ENCODE assay signal across 21 cellular contexts in genomic region chr6:106118835-106119443, GRCh38. TPM values are rescaled to one million over a fixed set of nuclear protein-coding genes. Genes with fewer than 3 reads are reported as not detected.
A peak's percentile ranks its signal among the peaks of the same experiment; 100 is the strongest.
DNase-seq lines count a peak whose midpoint lies in the region; ATAC-seq, FAIRE-seq and TF ChIP-seq lines count a peak whose summit lies in the region.
"Had no signal": no experiment of that assay in that cellular context is flagged by ENCODE, and none has a peak within 500 bp of the region (broad histone marks: within the 10 kb centered on the region; RNA-seq: fewer than 3 reads in every experiment).

No MANE protein-coding gene starts in this region.

- H3K27ac ChIP-seq in K562 (ENCODE audit: extremely low read depth, low read depth, low read length) (no peak overlapping the region), GM23248 (no peak overlapping the region), A673 (ENCODE audit: low read depth, low read length, poor library complexity, severe bottlenecking) (no peak overlapping the region)
- H3K27ac ChIP-seq: heart right ventricle, psoas muscle, VCaP had no signal

- no peaks in the 10 kb centered on the region for H3K9me1 ChIP-seq in K562 (ENCODE audit: control insufficient read depth, insufficient read depth, low read length)

- no peaks in the 10 kb centered on the region for H3K27me3 Mint-ChIP-seq in activated CD4-positive, alpha-beta T cell treated with anti-CD3 and anti-CD28 coated beads, Interleukin-2, amount 10 ng/mL, durations not matched to agents 24 days and 14 days
- H3K27me3 Mint-ChIP-seq in progenitor cell of endocrine pancreas, result peaks cover 9% of the 10 kb centered on the region

- no peaks in the 10 kb centered on the region for H3K9me2 ChIP-seq in GM23248 (ENCODE audit: insufficient read depth)

- no TSS peak for BruUV-seq in K562 (replicated peaks; lab: Mats Ljungman, UMichigan)
- no TSS peak for BruUV-seq in A673 (replicated peaks; lab: Mats Ljungman, UMichigan)

- H3K4me2 ChIP-seq in K562 (ENCODE audit: insufficient read depth, low read length) (no peak overlapping the region), GM23248 (ENCODE audit: unreplicated experiment) (no peak overlapping the region)

- H3K27me3 ChIP-seq in K562 (ENCODE audit: control insufficient read depth in 2 of 2, insufficient read depth in 2 of 2, low read length in 2 of 2) (no peaks in the 10 kb centered on the region), GM23248 (replicated peaks; ENCODE audit: insufficient read depth) (no peaks in the 10 kb centered on the region), A673 (replicated peaks; ENCODE audit: insufficient read depth, low read depth, low read length, poor library complexity) (no peaks in the 10 kb centered on the region)

- no peaks in the 10 kb centered on the region for H3F3A ChIP-seq in GM23248 (ENCODE audit: insufficient read depth)

- no peak for TF ChIP-seq POLR2A in K562 (conservative IDR thresholded peaks at IDR 0.05)

- ATAC-seq in K562, result no peak
- ATAC-seq: heart right ventricle, psoas muscle had no signal

- POLR2A ChIA-PET in K562 (lab: Yijun Ruan, JAX) (interaction anchor here (0.7 to 1.1 kb wide), 2 partner anchors 67 to 219 kb away, joined by 3 to 4 read pairs; no protein-coding TSS in a partner anchor), A673 (lab: Charles Lee; ENCODE audit: low non-redundant PET) (no interaction called here)

- WGBS in K562 (ENCODE audit: insufficient coverage, low coverage, missing lambda C conversion rate), result 28% methylated on average over 3 of the region's 3 CpGs
- WGBS in GM23248 (ENCODE audit: low coverage in 1 of 2, low lambda C conversion rate in 2 of 2, missing lambda C conversion rate in 2 of 2), 2 experiments, result 94 to 96% methylated on average over 3 of the region's 3 CpGs

- peaks cover 69% of the 10 kb centered on the region for H3K4me1 Mint-ChIP-seq in activated CD4-positive, alpha-beta T cell treated with anti-CD3 and anti-CD28 coated beads, Interleukin-2, amount 10 ng/mL, durations not matched to agents 24 days and 14 days
- H3K4me1 Mint-ChIP-seq in progenitor cell of endocrine pancreas (ENCODE audit: low read depth), result peaks cover 12% of the 10 kb centered on the region

- no peaks in the 10 kb centered on the region for H3K36me3 ChIP-seq in K562 (ENCODE audit: control insufficient read depth, insufficient read depth, low read length)
- H3K36me3 ChIP-seq in GM23248 (ENCODE audit: low read depth), result no peaks in the 10 kb centered on the region
- H3K36me3 ChIP-seq in A673 (ENCODE audit: insufficient read depth, low read length, poor library complexity, severe bottlenecking), result no peaks in the 10 kb centered on the region
- H3K36me3 ChIP-seq: heart right ventricle had no signal

- no peaks in the 10 kb centered on the region for H3K79me2 ChIP-seq in K562 (ENCODE audit: control insufficient read depth, insufficient read depth, low read length)
- no peaks in the 10 kb centered on the region for H3K79me2 ChIP-seq in GM23248 (ENCODE audit: insufficient read depth)

- H2AFZ ChIP-seq in K562 (ENCODE audit: low read depth, low read length), result peak overlapping the region; percentile 29; the same call in 1 of the 2 replicates
- no peak overlapping the region for H2AFZ ChIP-seq in GM23248

- H3K9me3 ChIP-seq in K562 (replicated peaks; ENCODE audit: control insufficient read depth, insufficient read depth, low read depth, low read length), result no peaks in the 10 kb centered on the region
- no peaks in the 10 kb centered on the region for H3K9me3 ChIP-seq in GM23248 (ENCODE audit: low read depth)
- H3K9me3 ChIP-seq in A673 (ENCODE audit: low read depth, low read length, poor library complexity, severe bottlenecking), result no peaks in the 10 kb centered on the region
- H3K9me3 ChIP-seq: heart right ventricle, psoas muscle had no signal

- H3K9ac ChIP-seq in K562 (ENCODE audit: insufficient read depth in 1 of 2, low read depth in 2 of 2, low read length in 2 of 2) (no peak overlapping the region), GM23248 (no peak overlapping the region)

- no peak for TF ChIP-seq EP300 in K562 (IDR thresholded peaks at IDR 0.05; ENCODE audit: low read length)

- CTCF ChIA-PET in K562 (lab: Yijun Ruan, JAX; ENCODE audit: low intra/inter-chr PET ratio) (no interaction called here), A673 (lab: Charles Lee) (no interaction called here)

- H3K4me3 ChIP-seq in K562, result no peak overlapping the region
- no peak overlapping the region for H3K4me3 ChIP-seq in GM23248
- H3K4me3 ChIP-seq in A673 (ENCODE audit: low read depth, low read length, poor library complexity, severe bottlenecking), result no peak overlapping the region
- H3K4me3 ChIP-seq: heart right ventricle, psoas muscle had no signal

- intact Hi-C loops in activated CD4-positive, alpha-beta T cell treated with anti-CD3 and anti-CD28 coated beads, Interleukin-2, amount 10 ng/mL, durations not matched to agents 24 days and 14 days (cut with micrococcal nuclease), result no loop called here
- intact Hi-C loops in K562 (cut with micrococcal nuclease), result no loop called here
- intact Hi-C loops in A673 (cut with micrococcal nuclease; ENCODE audit: unreplicated experiment), result no loop called here

- DNase-seq in activated CD4-positive, alpha-beta T cell treated with anti-CD3 and anti-CD28 coated beads, Interleukin-2, amount 10 ng/mL, durations not matched to agents 24 days and 14 days, result peak; percentile 73
- no peak for DNase-seq in activated CD4-positive, alpha-beta T cell treated with anti-CD3 and anti-CD28 coated beads for 4 hours
- DNase-seq in MV-4-11 (lab: John Stamatoyannopoulos, UW) (peak; percentile 70), K562 (ENCODE audit: extremely low read depth in 1 of 4, low spot score in 3 of 4) (no peak), progenitor cell of endocrine pancreas (ENCODE audit: low spot score, unreplicated experiment) (no peak), kidney tubule cell (ENCODE audit: low spot score) (no peak), GM23248 (no peak), A673 (ENCODE audit: low spot score) (no peak)
- DNase-seq: activated gamma-delta T cell; anterior cingulate cortex; C1 segment of cervical spinal cord; cerebellar nuclear complex; effector CD4-positive, alpha-beta T cell; heart right ventricle; NCI-H187; NCI-H446; psoas muscle; small intestine; stimulated activated CD8-positive, alpha-beta memory T cell treated with anti-CD3 and anti-CD28 coated beads, Interleukin-4, amount 100 ng/mL, for 48 hours had no signal

- H3K4me1 ChIP-seq in K562 (replicated peaks in 1 of 2; ENCODE audit: control insufficient read depth in 2 of 2, insufficient read depth in 2 of 2, low read length in 2 of 2), result no peaks in the 10 kb centered on the region; a peak in 1 of 5 replicates
- no peaks in the 10 kb centered on the region; the same call in 1 of the 2 replicates for H3K4me1 ChIP-seq in GM23248 (ENCODE audit: insufficient read depth)
- H3K4me1 ChIP-seq in A673 (ENCODE audit: insufficient read depth, low read length, poor library complexity, severe bottlenecking), result no peaks in the 10 kb centered on the region
- H3K4me1 ChIP-seq: psoas muscle had no signal

- FAIRE-seq in K562 (lab: Jason Lieb, UNC), result no peak
- FAIRE-seq: A204.1, small intestine had no signal

- peaks cover 3% of the 10 kb centered on the region for H3K36me3 Mint-ChIP-seq in activated CD4-positive, alpha-beta T cell treated with anti-CD3 and anti-CD28 coated beads, Interleukin-2, amount 10 ng/mL, durations not matched to agents 24 days and 14 days (ENCODE audit: low read depth)
- H3K36me3 Mint-ChIP-seq in progenitor cell of endocrine pancreas (ENCODE audit: insufficient read depth), result no peaks in the 10 kb centered on the region

- TF ChIP-seq RAD21 in K562 (CRISPR knock-in tag; conservative IDR thresholded peaks at IDR 0.05 in 1 of 2, IDR thresholded peaks at IDR 0.05 in 1 of 2), result no peak

- TF ChIP-seq CTCF in K562 (IDR thresholded peaks at IDR 0.05 in 2 of 3, conservative IDR thresholded peaks at IDR 0.05 in 1 of 3; ENCODE audit: insufficient read depth in 2 of 3, low read depth in 1 of 3, low read length in 3 of 3), result no peak
- TF ChIP-seq CTCF in progenitor cell of endocrine pancreas (IDR thresholded peaks at IDR 0.05; ENCODE audit: unreplicated experiment), result no peak
- no peak for TF ChIP-seq CTCF in A673 (conservative IDR thresholded peaks at IDR 0.05; ENCODE audit: low read depth, low read length)

- in situ Hi-C loops in K562 (cut with MboI) (no loop called here), GM23248 (cut with MboI) (no loop called here)

- H3K27ac Mint-ChIP-seq in activated CD4-positive, alpha-beta T cell treated with anti-CD3 and anti-CD28 coated beads, Interleukin-2, amount 10 ng/mL, durations not matched to agents 24 days and 14 days, result peak overlapping the region; percentile 55
- H3K27ac Mint-ChIP-seq in progenitor cell of endocrine pancreas, result peak overlapping the region; percentile 51

- H4K20me1 ChIP-seq in K562 (replicated peaks; ENCODE audit: control insufficient read depth, insufficient read depth, low read length), result no peaks in the 10 kb centered on the region
- no peaks in the 10 kb centered on the region for H4K20me1 ChIP-seq in GM23248 (ENCODE audit: insufficient read depth)

- peaks cover 7% of the 10 kb centered on the region for H3K9me3 Mint-ChIP-seq in activated CD4-positive, alpha-beta T cell treated with anti-CD3 and anti-CD28 coated beads, Interleukin-2, amount 10 ng/mL, durations not matched to agents 24 days and 14 days
- no peaks in the 10 kb centered on the region for H3K9me3 Mint-ChIP-seq in progenitor cell of endocrine pancreas (ENCODE audit: low read depth)

- H3K4me3 Mint-ChIP-seq in activated CD4-positive, alpha-beta T cell treated with anti-CD3 and anti-CD28 coated beads, Interleukin-2, amount 10 ng/mL, durations not matched to agents 24 days and 14 days, result no peak overlapping the region
- no peak overlapping the region for H3K4me3 Mint-ChIP-seq in progenitor cell of endocrine pancreas (ENCODE audit: low read depth)

RNA-seq across cellular contexts. Expression of gene PRDM1, which starts 32.8 kb away (rescaled TPM):
- total RNA-seq in activated CD4-positive, alpha-beta T cell treated with anti-CD3 and anti-CD28 coated beads, Interleukin-2, amount 10 ng/mL, durations not matched to agents 24 days and 14 days, result 35.9 and 37.4 TPM in 2 replicates
- 1.9 and 4.4 TPM in 2 replicates for total RNA-seq in K562 (2011; cell fraction: chromatin; rRNA removed; ENCODE audit: low replicate concordance)
- total RNA-seq in K562 (2011; cell fraction: nucleolus; rRNA removed), result 1.1 and 1.3 TPM in 2 replicates
- 0.95 and 1.1 TPM in 2 replicates for total RNA-seq in K562 (2011; cell fraction: nucleoplasm; rRNA removed)
- total RNA-seq in K562 (2014; rRNA removed), result 0.27 and 0.29 TPM in 2 replicates
- total RNA-seq in K562 (2014; rRNA removed; fragmentation: Illumina TruSeq; extraction: Trizol), result 0.40 and 0.61 TPM in 2 replicates
- total RNA-seq in K562 (2015; rRNA removed; fragmentation: Illumina TruSeq; extraction: Trizol), result 0.19 and 0.47 TPM in 2 replicates
- total RNA-seq in K562 (2021), result 0.67 and 0.86 TPM in 2 replicates
- 0.18 and 0.21 TPM in 2 replicates for polyA plus RNA-seq in K562 (2011; rRNA removed)
- polyA plus RNA-seq in K562 (2011; cell fraction: cytosol; rRNA removed), result 0.07 and 0.36 TPM in 2 replicates
- polyA plus RNA-seq in K562 (2011; cell fraction: nucleus; rRNA removed), result 0.11 and 1.1 TPM in 2 replicates
- polyA plus RNA-seq in K562 (2012), result 0.89 and 1.1 TPM in 2 replicates
- 0.89 and 1.4 TPM in 2 replicates for polyA plus RNA-seq in K562 (2014; fragmentation: Illumina TruSeq; extraction: Trizol)
- polyA plus RNA-seq in K562 (2014; fragmentation: Nextera tagmentation; extraction: Ambion mirVana), result under 1 TPM; 0.20 to 0.21 TPM
- 0.09 and 0.13 TPM in 2 replicates for polyA plus RNA-seq in K562 (2014; rRNA removed)
- polyA minus RNA-seq in K562 (2011; rRNA and poly(A)+ RNA removed), result 0.18 and 0.98 TPM in 2 replicates
- polyA minus RNA-seq in K562 (2011; cell fraction: cytosol; rRNA and poly(A)+ RNA removed), result 1.1 and 1.6 TPM in 2 replicates
- 0.94 and 1.00 TPM in 2 replicates for polyA minus RNA-seq in K562 (2011; cell fraction: nucleus; rRNA and poly(A)+ RNA removed)
- total RNA-seq in progenitor cell of endocrine pancreas, result 4.3 and 8.9 TPM in 2 replicates
- 2.7 and 3.8 TPM in 2 replicates for total RNA-seq in GM23248 (2014; rRNA removed; shearing (Covaris generic))
- polyA plus RNA-seq in GM23248 (2016; fragmentation: Nextera tagmentation; extraction: Ambion mirVana), result 3.5 and 3.9 TPM in 2 replicates
- not detected in 2 replicates for total RNA-seq in A673 (2021)

Comparison
In these comparisons a context has a peak if more than half of its experiments do, and no peak if none do; other contexts are left out.
1. DNase-seq: peak in activated CD4-positive, alpha-beta T cell treated with anti-CD3 and anti-CD28 coated beads, Interleukin-2, amount 10 ng/mL, durations not matched to agents 24 days and 14 days (single experiment) and MV-4-11 (single experiment); none in activated CD4-positive, alpha-beta T cell treated with anti-CD3 and anti-CD28 coated beads for 4 hours (0 of 2), K562 (0 of 4), progenitor cell of endocrine pancreas (single experiment), kidney tubule cell (single experiment), GM23248 (single experiment) and A673 (single experiment).